Comparison of ENCODE assay signal across 8 cellular contexts in the genomic region with DNA sequence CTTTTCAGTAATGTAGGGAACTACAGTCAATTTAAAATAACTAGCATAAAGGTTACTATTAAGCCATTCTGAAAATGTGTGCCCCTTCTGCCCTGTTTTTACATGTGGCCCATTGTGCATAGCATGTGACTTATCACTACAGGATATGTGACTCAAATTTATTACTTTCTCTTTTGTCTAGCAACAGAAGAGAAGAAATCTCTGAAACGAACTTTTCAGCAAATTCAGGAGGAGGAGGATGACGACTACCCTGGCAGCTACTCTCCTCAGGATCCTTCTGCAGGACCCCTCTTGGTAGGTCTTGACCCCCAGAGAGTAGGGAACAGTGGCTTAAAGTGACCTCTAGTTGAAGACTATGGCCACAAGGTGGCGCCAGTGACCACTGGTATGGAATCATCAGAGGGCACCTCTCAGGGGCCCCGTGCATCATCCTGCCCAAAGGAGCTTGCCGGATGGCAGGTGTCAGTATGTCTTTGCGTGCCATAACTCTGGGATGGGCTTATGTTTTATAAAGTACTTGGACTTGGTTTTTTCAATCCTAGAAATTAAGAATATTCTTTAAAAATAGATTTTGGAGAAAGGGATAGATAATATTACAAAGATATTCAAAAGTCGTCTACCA. TPM values are rescaled to one million over a fixed set of nuclear protein-coding genes. Genes with fewer than 3 reads are reported as not detected.
A peak's percentile ranks its signal among the peaks of the same experiment; 100 is the strongest.
DNase-seq lines count a peak whose midpoint lies in the region; ATAC-seq and TF ChIP-seq lines count a peak whose summit lies in the region.

No MANE protein-coding gene starts in this region.

- H3K27ac ChIP-seq in dorsolateral prefrontal cortex (peak overlapping the region in 1 of 59 donors; percentile 29), lung (ENCODE audit: low read depth in 1 of 2, low read length in 1 of 2) (no peak overlapping the region)

- peak; percentile 63 for ATAC-seq in HG03432 (IDR thresholded peaks at IDR 0.05; ENCODE audit: unreplicated experiment)
- ATAC-seq in lung (ENCODE audit: insufficient read depth, low FRiP score), result peak; percentile 72
- ATAC-seq in HG02610 (IDR thresholded peaks at IDR 0.05; ENCODE audit: unreplicated experiment), result no peak

- DNase-seq in GM10248 (ENCODE audit: extremely low spot score) (peak; percentile 74), NCI-H82 (lab: John Stamatoyannopoulos, UW) (peak; percentile 96), dorsolateral prefrontal cortex (peak; percentile 69 to 90 (median 81)), lung (ENCODE audit: low spot score) (peak; percentile 81)
- DNase-seq in activated CD4-positive, alpha-beta T cell treated with anti-CD3 and anti-CD28 coated beads, Interleukin-2, amount 50 U/mL, for 48 hours, result peak; percentile 78 to 80
- peak; percentile 49 for DNase-seq in stimulated activated CD8-positive, alpha-beta memory T cell treated with anti-CD3 and anti-CD28 coated beads, Interleukin-15, amount 100 ng/mL, for 24 hours (ENCODE audit: low read depth)

- H3K9me3 ChIP-seq in lung (ENCODE audit: control insufficient read depth in 2 of 2, insufficient read depth in 1 of 2, low read length in 1 of 2), result no peaks in the 10 kb centered on the region

- H3K27me3 ChIP-seq in dorsolateral prefrontal cortex, result no peaks in the 10 kb centered on the region
- H3K27me3 ChIP-seq in lung (ENCODE audit: control insufficient read depth, insufficient read depth), result no peaks in the 10 kb centered on the region

- 27 to 31% methylated on average over 7 of the region's 7 CpGs for WGBS in lung, 2 donors

- POLR2A ChIA-PET in GM10248 (lab: Yijun Ruan, JAX), result interaction anchor here (1.3 kb wide), 1 partner anchor 164 kb away, joined by 3 read pairs; no protein-coding TSS in a partner anchor

- intact Hi-C loops in dorsolateral prefrontal cortex (cut with DNase I), result loop anchor here (5.0 to 10.0 kb wide), 3 partner anchors 110 to 347 kb away; partner anchors contain the start of gene TGM2 (in 1 of the 2)

- no peak overlapping the region for H3K4me3 ChIP-seq in dorsolateral prefrontal cortex
- H3K4me3 ChIP-seq in lung, result no peak overlapping the region

- CTCF ChIA-PET in GM10248 (lab: Yijun Ruan, JAX), result interaction anchor here (0.6 to 20.3 kb wide), 39 partner anchors 9 to 493 kb away, joined by 3 to 302 read pairs (median 4); partner anchors contain the start of genes RPRD1B, TGM2, TTI1 and VSTM2L

- H3K4me1 ChIP-seq in lung (ENCODE audit: control insufficient read depth in 2 of 2, insufficient read depth in 2 of 2, low read length in 2 of 2), result peaks cover 0 to under 1% of the 10 kb centered on the region in 2 donors

- peak; percentile 79 for TF ChIP-seq CTCF in GM10248 (IDR thresholded peaks at IDR 0.05; ENCODE audit: control extremely low read depth, extremely low read depth, low read depth, missing control alignments)
- peak; percentile 79 to 99 (median 93) for TF ChIP-seq CTCF in dorsolateral prefrontal cortex (IDR thresholded peaks at IDR 0.05 in 54 of 56, conservative IDR thresholded peaks at IDR 0.05 in 2 of 56; ENCODE audit: low read depth in 1 of 56, partially characterized antibody in 56 of 56)
- peak; percentile 68 for TF ChIP-seq CTCF in lung (IDR thresholded peaks at IDR 0.05; ENCODE audit: control extremely low read depth, extremely low read depth)

- H3K36me3 ChIP-seq in lung (ENCODE audit: control insufficient read depth in 2 of 2, insufficient read depth in 2 of 2, low read length in 2 of 2), result peaks cover 14 to 23% of the 10 kb centered on the region in 2 donors

RNA-seq across cellular contexts. Expression of gene RPRD1B, which starts 23.9 kb away (rescaled TPM):
- total RNA-seq in dorsolateral prefrontal cortex (10 to 100 TPM; 25.4 to 59.2 (median 41.5) TPM), lung (10 to 100 TPM; 32.8 to 58.6 TPM)
- polyA plus RNA-seq in lung, result 10 to 100 TPM in 1 of 2 donors, 1 to 10 TPM in 1; 6.8 to 20.4 TPM

RNA-seq across cellular contexts. Expression of gene TTI1, which starts 24.2 kb away (rescaled TPM):
- total RNA-seq in dorsolateral prefrontal cortex, result 10 to 100 TPM; 17.1 to 36.0 (median 23.2) TPM
- total RNA-seq in lung, result 10 to 100 TPM; 18.0 to 33.8 TPM
- polyA plus RNA-seq in lung, result 10 to 100 TPM in 1 of 2 donors, 1 to 10 TPM in 1; 6.7 to 13.0 TPM
